In the genomic region with DNA sequence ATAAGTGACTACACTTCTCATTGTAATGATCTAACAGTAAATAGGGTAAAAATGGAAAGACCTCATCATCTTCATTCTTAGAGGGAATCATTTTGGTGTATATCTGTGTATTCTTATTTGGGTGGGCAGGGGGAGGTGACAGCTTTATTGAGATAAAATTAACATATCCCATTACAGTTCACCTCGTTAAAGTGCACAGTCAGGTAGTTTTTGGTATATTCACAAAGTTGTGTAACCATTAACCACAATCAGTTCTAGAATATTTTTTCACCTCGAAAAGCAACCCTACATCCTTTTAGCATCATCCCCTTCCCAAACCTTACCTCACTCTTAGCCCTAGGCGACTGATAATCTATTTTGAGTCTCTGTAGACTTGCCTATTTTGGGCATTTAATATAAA, we compare ENCODE assay signal across 18 cellular contexts. TPM values are rescaled to one million over a fixed set of nuclear protein-coding genes. Genes with fewer than 3 reads are reported as not detected.
A peak's percentile ranks its signal among the peaks of the same experiment; 100 is the strongest.
DNase-seq lines count a peak whose midpoint lies in the region; ATAC-seq, FAIRE-seq and TF ChIP-seq lines count a peak whose summit lies in the region.
"Had no signal": no experiment of that assay in that cellular context is flagged by ENCODE, and none has a peak within 500 bp of the region (broad histone marks: within the 10 kb centered on the region; RNA-seq: fewer than 3 reads in every experiment).

No MANE protein-coding gene starts in this region.

- H3K4me3 Mint-ChIP-seq in CD4-positive, CD25-positive, alpha-beta regulatory T cell, result peak overlapping the region; percentile 0 to 79 (median 32)
- H3K4me3 Mint-ChIP-seq in GM23338, result no peak overlapping the region
- H3K4me3 Mint-ChIP-seq in naive thymus-derived CD4-positive, alpha-beta T cell, result peak overlapping the region in 8 of 10 donors; percentile 10 to 72 (median 52)

- H3K36me3 ChIP-seq in CD4-positive, CD25-positive, alpha-beta regulatory T cell (ENCODE audit: control insufficient read depth, insufficient read depth, low read length), result peaks cover 5% of the 10 kb centered on the region
- H3K36me3 ChIP-seq in GM23338 (ENCODE audit: insufficient read depth), result no peaks in the 10 kb centered on the region
- peaks cover 6% of the 10 kb centered on the region for H3K36me3 ChIP-seq in K562 (ENCODE audit: control insufficient read depth, insufficient read depth, low read length)
- H3K36me3 ChIP-seq in naive thymus-derived CD4-positive, alpha-beta T cell (ENCODE audit: control insufficient read depth in 2 of 3, insufficient read depth in 3 of 3, low read length in 3 of 3), result no peaks in the 10 kb centered on the region
- H3K36me3 ChIP-seq in aorta (ENCODE audit: control insufficient read depth in 1 of 2, insufficient read depth in 2 of 2, low read length in 1 of 2), result no peaks in the 10 kb centered on the region
- peaks cover 0 to 8% (median 0%) of the 10 kb centered on the region in 9 donors for H3K36me3 ChIP-seq in heart left ventricle
- H3K36me3 ChIP-seq: HAP-1 had no signal

- H3K4me1 Mint-ChIP-seq in CD4-positive, CD25-positive, alpha-beta regulatory T cell, result peaks cover 36 to 77% (median 49%) of the 10 kb centered on the region in 4 donors
- peaks cover 33% of the 10 kb centered on the region for H3K4me1 Mint-ChIP-seq in GM23338
- peaks cover 35 to 83% (median 71%) of the 10 kb centered on the region in 7 donors for H3K4me1 Mint-ChIP-seq in naive thymus-derived CD4-positive, alpha-beta T cell

- TF ChIP-seq EP300 in K562 (IDR thresholded peaks at IDR 0.05; ENCODE audit: low read length), result no peak

- H3K79me2 ChIP-seq in GM23338 (replicated peaks; ENCODE audit: insufficient read depth) (peaks cover 100% of the 10 kb centered on the region), K562 (ENCODE audit: control insufficient read depth, insufficient read depth, low read length) (peaks cover 99% of the 10 kb centered on the region)

- no peaks in the 10 kb centered on the region for H3K9me2 ChIP-seq in GM23338 (ENCODE audit: insufficient read depth)

- POLR2A ChIA-PET in K562 (lab: Yijun Ruan, JAX), result no interaction called here
- POLR2A ChIA-PET in naive thymus-derived CD4-positive, alpha-beta T cell (lab: Charles Lee), result no interaction called here

- no peak for ATAC-seq in CD4-positive, CD25-positive, alpha-beta regulatory T cell (ENCODE audit: low read depth in 2 of 2)
- ATAC-seq in GM23338, result no peak
- no peak for ATAC-seq in K562
- ATAC-seq in naive thymus-derived CD4-positive, alpha-beta T cell, result no peak
- no peak for ATAC-seq in HG02759 (IDR thresholded peaks at IDR 0.05; ENCODE audit: unreplicated experiment)
- ATAC-seq in aorta (ENCODE audit: low FRiP score), result no peak
- no peak for ATAC-seq in heart left ventricle

- no peak for TF ChIP-seq RAD21 in K562 (CRISPR knock-in tag; conservative IDR thresholded peaks at IDR 0.05 in 1 of 2, IDR thresholded peaks at IDR 0.05 in 1 of 2)

- no peak for DNase-seq in CD4-positive, CD25-positive, alpha-beta regulatory T cell
- DNase-seq in GM23338 (ENCODE audit: low spot score), result no peak
- no peak for DNase-seq in K562 (ENCODE audit: extremely low read depth in 1 of 4, low spot score in 3 of 4)
- no peak for DNase-seq in naive thymus-derived CD4-positive, alpha-beta T cell
- DNase-seq in aorta, result no peak
- no peak for DNase-seq in heart left ventricle
- DNase-seq: COR-L47; DMS53; NCI-H146; NCI-H2107; NCI-H345; NCI-H526 treated with DMSO at 0.1 percent for 48 hours; NK-92 treated with Interleukin-12 subunit alpha and Interleukin-12 subunit beta, amount 100 ng/mL, for 24 hours; PC-9 had no signal

- H4K20me1 ChIP-seq in GM23338 (replicated peaks; ENCODE audit: insufficient read depth) (peaks cover 25% of the 10 kb centered on the region), K562 (replicated peaks; ENCODE audit: control insufficient read depth, insufficient read depth, low read length) (peaks cover 13% of the 10 kb centered on the region; the same call in 1 of the 2 replicates)

- H3K4me1 ChIP-seq in CD4-positive, CD25-positive, alpha-beta regulatory T cell (ENCODE audit: control insufficient read depth, insufficient read depth, low read length, poor library complexity, severe bottlenecking), result peaks cover 51% of the 10 kb centered on the region
- H3K4me1 ChIP-seq in GM23338 (ENCODE audit: insufficient read depth) (peaks cover 28% of the 10 kb centered on the region), K562 (replicated peaks in 1 of 2; ENCODE audit: control insufficient read depth in 2 of 2, insufficient read depth in 2 of 2, low read length in 2 of 2) (peaks cover 0 to 10% of the 10 kb centered on the region in 2 experiments; a peak in 2 of 5 replicates), aorta (ENCODE audit: control insufficient read depth in 1 of 2, insufficient read depth in 2 of 2, low read length in 2 of 2) (peaks cover 0 to 6% of the 10 kb centered on the region in 2 donors), heart left ventricle (peaks cover 0 to 65% (median 39%) of the 10 kb centered on the region in 12 donors)
- peaks cover 23 to 33% of the 10 kb centered on the region in 2 donors for H3K4me1 ChIP-seq in naive thymus-derived CD4-positive, alpha-beta T cell (ENCODE audit: control insufficient read depth in 2 of 2, insufficient read depth in 2 of 2, low read length in 2 of 2)

- BruUV-seq in K562 (replicated peaks; lab: Mats Ljungman, UMichigan), result no TSS peak

- CTCF ChIA-PET in K562 (lab: Yijun Ruan, JAX; ENCODE audit: low intra/inter-chr PET ratio), result no interaction called here
- CTCF ChIA-PET in naive thymus-derived CD4-positive, alpha-beta T cell (lab: Charles Lee), result no interaction called here

- TF ChIP-seq POLR2A in K562 (conservative IDR thresholded peaks at IDR 0.05) (no peak), heart left ventricle (IDR thresholded peaks at IDR 0.05) (no peak)

- H3K9me1 ChIP-seq in K562 (ENCODE audit: control insufficient read depth, insufficient read depth, low read length), result no peaks in the 10 kb centered on the region

- TF ChIP-seq CTCF in GM23338 (conservative IDR thresholded peaks at IDR 0.05; ENCODE audit: low read depth in 2 of 2) (no peak), K562 (IDR thresholded peaks at IDR 0.05 in 2 of 3, conservative IDR thresholded peaks at IDR 0.05 in 1 of 3; ENCODE audit: insufficient read depth in 2 of 3, low read depth in 1 of 3, low read length in 3 of 3) (no peak), heart left ventricle (IDR thresholded peaks at IDR 0.05) (no peak)

- H2AFZ ChIP-seq in GM23338, result no peak overlapping the region
- H2AFZ ChIP-seq in K562 (ENCODE audit: low read depth, low read length), result no peak overlapping the region
- H2AFZ ChIP-seq: PC-9 had no signal

- in situ Hi-C loops in K562 (cut with MboI), result no loop called here

- no peak overlapping the region for H3K27ac ChIP-seq in CD4-positive, CD25-positive, alpha-beta regulatory T cell (ENCODE audit: insufficient read depth, low read length, poor library complexity, severe bottlenecking)
- H3K27ac ChIP-seq in GM23338 (ENCODE audit: low read depth), result no peak overlapping the region
- no peak overlapping the region for H3K27ac ChIP-seq in K562 (ENCODE audit: extremely low read depth, low read depth, low read length)
- no peak overlapping the region for H3K27ac ChIP-seq in naive thymus-derived CD4-positive, alpha-beta T cell (ENCODE audit: low read depth, low read length)
- no peak overlapping the region for H3K27ac ChIP-seq in aorta (ENCODE audit: low read depth in 1 of 2, low read length in 2 of 2)
- H3K27ac ChIP-seq in heart left ventricle, result no peak overlapping the region
- H3K27ac ChIP-seq: BLaER1, PC-9 had no signal

- intact Hi-C loops in K562 (cut with micrococcal nuclease), result no loop called here
- intact Hi-C loops in naive thymus-derived CD4-positive, alpha-beta T cell (cut with micrococcal nuclease), result no loop called here
- intact Hi-C loops in aorta (cut with DNase I), result no loop called here
- intact Hi-C loops in heart left ventricle (cut with DNase I), result loop anchor here in 2 of 10 donors (5.0 to 10.0 kb wide), 2 partner anchors 93 to 95 kb away; no protein-coding TSS in a partner anchor

- H3K4me2 ChIP-seq in GM23338 (peak overlapping the region; percentile 4; the same call in 1 of the 2 replicates), K562 (ENCODE audit: insufficient read depth, low read length) (no peak overlapping the region)
- H3K4me2 ChIP-seq: BLaER1, PC-9 had no signal

- no peak for FAIRE-seq in K562 (lab: Jason Lieb, UNC)

- no peaks in the 10 kb centered on the region for H3K27me3 Mint-ChIP-seq in CD4-positive, CD25-positive, alpha-beta regulatory T cell
- no peaks in the 10 kb centered on the region for H3K27me3 Mint-ChIP-seq in GM23338 (ENCODE audit: insufficient read depth, low read depth, poor library complexity)
- H3K27me3 Mint-ChIP-seq in naive thymus-derived CD4-positive, alpha-beta T cell, result no peaks in the 10 kb centered on the region
- H3K27me3 Mint-ChIP-seq: IgD-negative memory B cell had no signal

- no peaks in the 10 kb centered on the region for H3K9me3 Mint-ChIP-seq in CD4-positive, CD25-positive, alpha-beta regulatory T cell
- H3K9me3 Mint-ChIP-seq in GM23338, result no peaks in the 10 kb centered on the region
- no peaks in the 10 kb centered on the region for H3K9me3 Mint-ChIP-seq in naive thymus-derived CD4-positive, alpha-beta T cell
- H3K9me3 Mint-ChIP-seq: IgD-negative memory B cell had no signal

- H3K9ac ChIP-seq in K562 (ENCODE audit: insufficient read depth in 1 of 2, low read depth in 2 of 2, low read length in 2 of 2), result no peak overlapping the region
- H3K9ac ChIP-seq: BLaER1 had no signal

- peaks cover 12% of the 10 kb centered on the region for H3K36me3 Mint-ChIP-seq in CD4-positive, CD25-positive, alpha-beta regulatory T cell
- H3K36me3 Mint-ChIP-seq in GM23338 (ENCODE audit: low read depth), result no peaks in the 10 kb centered on the region; the same call in 2 of the 3 replicates
- peaks cover 0 to 22% (median 16%) of the 10 kb centered on the region in 5 donors for H3K36me3 Mint-ChIP-seq in naive thymus-derived CD4-positive, alpha-beta T cell

- H3K27me3 ChIP-seq in CD4-positive, CD25-positive, alpha-beta regulatory T cell (ENCODE audit: control insufficient read depth, insufficient read depth, low read length), result no peaks in the 10 kb centered on the region
- H3K27me3 ChIP-seq in GM23338 (ENCODE audit: insufficient read depth) (no peaks in the 10 kb centered on the region), K562 (ENCODE audit: control insufficient read depth in 2 of 2, insufficient read depth in 2 of 2, low read length in 2 of 2) (no peaks in the 10 kb centered on the region), aorta (ENCODE audit: control insufficient read depth in 1 of 2, insufficient read depth in 2 of 2, low read length in 1 of 2) (no peaks in the 10 kb centered on the region), heart left ventricle (no peaks in the 10 kb centered on the region)
- no peaks in the 10 kb centered on the region for H3K27me3 ChIP-seq in naive thymus-derived CD4-positive, alpha-beta T cell (ENCODE audit: control insufficient read depth in 2 of 2, insufficient read depth in 2 of 2, low read length in 2 of 2)
- H3K27me3 ChIP-seq: BLaER1 had no signal

- peak overlapping the region; percentile 52 for H3K4me3 ChIP-seq in CD4-positive, CD25-positive, alpha-beta regulatory T cell (ENCODE audit: low read depth, low read length)
- H3K4me3 ChIP-seq in GM23338 (no peak overlapping the region), K562 (no peak overlapping the region), aorta (ENCODE audit: low read length in 2 of 2) (no peak overlapping the region), heart left ventricle (no peak overlapping the region)
- H3K4me3 ChIP-seq in naive thymus-derived CD4-positive, alpha-beta T cell (ENCODE audit: low read length), result no peak overlapping the region
- H3K4me3 ChIP-seq: BLaER1, HAP-1, PC-9 had no signal

- no peak overlapping the region for H3K27ac Mint-ChIP-seq in CD4-positive, CD25-positive, alpha-beta regulatory T cell
- H3K27ac Mint-ChIP-seq in GM23338, result no peak overlapping the region
- H3K27ac Mint-ChIP-seq in naive thymus-derived CD4-positive, alpha-beta T cell, result peak overlapping the region in 1 of 9 donors; percentile 80

- 68% methylated on average over 3 of the region's 3 CpGs for WGBS in K562 (ENCODE audit: insufficient coverage, low coverage, missing lambda C conversion rate)
- WGBS in aorta, 2 donors, result 39 to 46% methylated on average over 3 of the region's 3 CpGs
- WGBS in heart left ventricle, 4 donors, result 48 to 56% (median 51%) methylated on average over 3 of the region's 3 CpGs

- no peaks in the 10 kb centered on the region for H3K9me3 ChIP-seq in CD4-positive, CD25-positive, alpha-beta regulatory T cell (ENCODE audit: control insufficient read depth in 2 of 2, low read length in 2 of 2)
- H3K9me3 ChIP-seq in K562 (replicated peaks; ENCODE audit: control insufficient read depth, insufficient read depth, low read depth, low read length), result no peaks in the 10 kb centered on the region
- H3K9me3 ChIP-seq in naive thymus-derived CD4-positive, alpha-beta T cell (ENCODE audit: control insufficient read depth in 2 of 3, low read length in 3 of 3), result no peaks in the 10 kb centered on the region
- H3K9me3 ChIP-seq in aorta (ENCODE audit: control insufficient read depth, low read length), result no peaks in the 10 kb centered on the region
- H3K9me3 ChIP-seq in heart left ventricle, result no peaks in the 10 kb centered on the region
- H3K9me3 ChIP-seq: BLaER1, HAP-1 had no signal

- H3F3A ChIP-seq in GM23338 (replicated peaks; ENCODE audit: low read depth), result no peaks in the 10 kb centered on the region

RNA-seq across cellular contexts. Expression of a gene that starts 8.1 kb away (rescaled TPM):
- 102 TPM for total RNA-seq in CD4-positive, CD25-positive, alpha-beta regulatory T cell
- polyA plus RNA-seq in CD4-positive, CD25-positive, alpha-beta regulatory T cell, result 100 to 1,000 TPM; 120 to 156 (median 138) TPM
- 20.0 and 32.1 TPM in 2 replicates for total RNA-seq in GM23338 (2014; rRNA removed; shearing (Covaris generic))
- polyA plus RNA-seq in GM23338 (2016; fragmentation: Nextera tagmentation; extraction: Ambion mirVana) (23.3 and 30.7 TPM in 2 replicates), K562 (2011; rRNA removed) (47.6 and 54.0 TPM in 2 replicates), K562 (2014; fragmentation: Illumina TruSeq; extraction: Trizol) (49.3 and 59.1 TPM in 2 replicates), K562 (2014; fragmentation: Nextera tagmentation; extraction: Ambion mirVana) (10 to 100 TPM; 19.4 to 41.4 TPM), K562 (2014; rRNA removed) (18.0 and 22.9 TPM in 2 replicates), aorta (10 to 100 TPM in 1 of 2 donors, 1 to 10 TPM in 1; 7.0 to 13.4 TPM), heart left ventricle (10 to 100 TPM in 1 of 2 donors, 1 to 10 TPM in 1; 6.2 to 11.2 TPM)
- 87.2 and 162 TPM in 2 replicates for total RNA-seq in K562 (2011; cell fraction: chromatin; rRNA removed; ENCODE audit: low replicate concordance)
- total RNA-seq in K562 (2011; cell fraction: nucleolus; rRNA removed), result 37.2 and 53.8 TPM in 2 replicates
- total RNA-seq in K562 (2011; cell fraction: nucleoplasm; rRNA removed), result 68.6 and 73.0 TPM in 2 replicates
- total RNA-seq in K562 (2014; rRNA removed) (19.6 and 25.4 TPM in 2 replicates), K562 (2014; rRNA removed; fragmentation: Illumina TruSeq; extraction: Trizol) (28.5 and 37.5 TPM in 2 replicates), K562 (2015; rRNA removed; fragmentation: Illumina TruSeq; extraction: Trizol) (30.4 and 31.0 TPM in 2 replicates), K562 (2021) (25.4 and 25.7 TPM in 2 replicates), aorta (10 to 100 TPM; 43.6 to 62.9 TPM), heart left ventricle (10 to 100 TPM; 28.7 to 37.8 (median 30.1) TPM)
- polyA plus RNA-seq in K562 (2011; cell fraction: cytosol; rRNA removed), result 49.6 and 51.8 TPM in 2 replicates
- 46.2 and 52.5 TPM in 2 replicates for polyA plus RNA-seq in K562 (2011; cell fraction: nucleus; rRNA removed)
- 28.4 and 34.6 TPM in 2 replicates for polyA plus RNA-seq in K562 (2012)
- polyA minus RNA-seq in K562 (2011; rRNA and poly(A)+ RNA removed), result 87.9 and 90.2 TPM in 2 replicates
- polyA minus RNA-seq in K562 (2011; cell fraction: cytosol; rRNA and poly(A)+ RNA removed), result 24.9 and 37.7 TPM in 2 replicates
- 51.4 and 99.6 TPM in 2 replicates for polyA minus RNA-seq in K562 (2011; cell fraction: nucleus; rRNA and poly(A)+ RNA removed)
- 100 to 1,000 TPM in 1 of 5 experiments, 10 to 100 TPM in 4; 41.3 to 103 (median 90.9) TPM for total RNA-seq in naive thymus-derived CD4-positive, alpha-beta T cell
- 100 to 1,000 TPM; 154 to 155 TPM for polyA plus RNA-seq in naive thymus-derived CD4-positive, alpha-beta T cell
